Comparison of ENCODE assay signal across 8 cellular contexts in genomic region chr21:34745557-34746255, GRCh38.
DNase-seq lines count a peak whose midpoint lies in the region; ATAC-seq and TF ChIP-seq lines count a peak whose summit lies in the region.

No MANE protein-coding gene starts in this region.

- H3K4me3 ChIP-seq in GM06990 (replicated peaks; ENCODE audit: low read depth, low read length), result peak overlapping the region; percentile 34
- H3K4me3 ChIP-seq in astrocyte of the cerebellum (ENCODE audit: low read depth, low read length), result no peak overlapping the region
- H3K4me3 ChIP-seq in skeletal muscle tissue (ENCODE audit: low read length in 3 of 3), result peak overlapping the region; percentile 17 to 63 (median 41)

- no peaks in the 10 kb centered on the region for H3K36me3 ChIP-seq in GM06990 (ENCODE audit: control insufficient read depth, insufficient read depth, low read length)
- no peaks in the 10 kb centered on the region for H3K36me3 ChIP-seq in skeletal muscle tissue (ENCODE audit: control insufficient read depth in 3 of 3, insufficient read depth in 3 of 3, low read length in 3 of 3)

- peak overlapping the region in 2 of 3 donors; percentile 40 to 47 for H3K9ac ChIP-seq in skeletal muscle tissue (ENCODE audit: low read depth in 1 of 3, low read length in 3 of 3)

- peak; percentile 76 for ATAC-seq in HG02759 (IDR thresholded peaks at IDR 0.05; ENCODE audit: unreplicated experiment)
- ATAC-seq in GM18520 (IDR thresholded peaks at IDR 0.05; ENCODE audit: unreplicated experiment), result no peak

- no peak overlapping the region for H3K27ac ChIP-seq in skeletal muscle tissue (ENCODE audit: low read depth, low read length)

- H3K27me3 ChIP-seq in GM06990 (replicated peaks; ENCODE audit: control insufficient read depth, insufficient read depth, low read length), result no peaks in the 10 kb centered on the region; the same call in 1 of the 2 replicates
- H3K27me3 ChIP-seq in skeletal muscle tissue (ENCODE audit: control insufficient read depth in 3 of 3, insufficient read depth in 3 of 3, low read length in 3 of 3), result no peaks in the 10 kb centered on the region

- DNase-seq in GM06990 (ENCODE audit: extremely low read depth, insufficient read length) (peak; percentile 40), NCI-H1694 treated with DMSO at 0.1 percent for 48 hours (lab: John Stamatoyannopoulos, UW) (peak; percentile 83), T-helper 22 cell (ENCODE audit: low read depth) (peak; percentile 6), astrocyte of the cerebellum (ENCODE audit: low read depth) (peak; percentile 81), hypothalamus (lab: John Stamatoyannopoulos, UW) (peak in 36 of 51 donors; percentile 2 to 46 (median 22))

- in situ Hi-C loops in astrocyte of the cerebellum (cut with HindIII; ENCODE audit: low sequenced_read_pairs), result no loop called here

- peak; percentile 74 for TF ChIP-seq CTCF in GM06990 (IDR thresholded peaks at IDR 0.05; ENCODE audit: insufficient read depth, low read length, poor library complexity, severe bottlenecking)
- peak; percentile 92 for TF ChIP-seq CTCF in astrocyte of the cerebellum (IDR thresholded peaks at IDR 0.05; ENCODE audit: low read depth, low read length, missing control alignments)

- no peaks in the 10 kb centered on the region for H3K9me3 ChIP-seq in skeletal muscle tissue (ENCODE audit: control insufficient read depth in 3 of 3, low read length in 3 of 3)

- peaks cover 13 to 20% (median 15%) of the 10 kb centered on the region in 3 donors for H3K4me1 ChIP-seq in skeletal muscle tissue (ENCODE audit: control insufficient read depth in 3 of 3, insufficient read depth in 3 of 3, low read length in 3 of 3)

Comparison
In these comparisons a context has a peak if more than half of its experiments do, and no peak if none do; other contexts are left out.
1. DNase-seq: peak in every context shown above with its lines; median percentile 83 in NCI-H1694 treated with DMSO at 0.1 percent for 48 hours; 81 in astrocyte of the cerebellum; 40 in GM06990; 22 in hypothalamus; 6 in T-helper 22 cell.